15 cellular contexts compared by ENCODE assay signal in the genomic region with DNA sequence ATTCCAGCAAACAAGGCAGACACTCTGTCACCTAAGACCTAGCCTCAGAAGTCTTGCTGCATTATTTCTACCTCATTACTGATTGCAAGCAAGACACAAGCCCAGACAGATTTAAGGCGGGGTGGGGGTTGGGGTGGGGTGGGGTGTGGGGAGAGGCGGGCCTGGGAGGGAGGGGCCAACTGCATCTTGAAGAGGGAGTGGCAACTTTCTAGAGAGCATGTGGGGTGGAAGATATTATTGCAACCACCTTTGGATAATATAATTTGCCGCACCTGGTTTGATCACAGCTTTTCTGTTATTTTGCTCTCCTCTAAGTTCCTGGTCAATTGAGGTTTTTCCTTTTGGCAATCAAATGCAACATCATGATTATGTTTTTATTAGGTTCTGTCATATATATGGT.
A peak's percentile ranks its signal among the peaks of the same experiment; 100 is the strongest.
DNase-seq lines count a peak whose midpoint lies in the region; TF ChIP-seq lines count a peak whose summit lies in the region.
"Had no signal": no experiment of that assay in that cellular context is flagged by ENCODE, and none has a peak within 500 bp of the region (broad histone marks: within the 10 kb centered on the region; RNA-seq: fewer than 3 reads in every experiment).

No MANE protein-coding gene starts in this region.

- no peaks in the 10 kb centered on the region for H3K27me3 ChIP-seq in WERI-Rb-1 (ENCODE audit: insufficient read depth, low read depth, severe bottlenecking)
- H3K27me3 ChIP-seq in transverse colon, result no peaks in the 10 kb centered on the region
- H3K27me3 ChIP-seq in mesendoderm (ENCODE audit: insufficient read depth, low read length, poor library complexity), result no peaks in the 10 kb centered on the region

- H3K79me2 ChIP-seq in mesendoderm (ENCODE audit: control insufficient read depth, insufficient read depth, low read length), result no peaks in the 10 kb centered on the region

- H2BK15ac ChIP-seq in mesendoderm (replicated peaks; ENCODE audit: low read depth), result no peak overlapping the region

- H3K9ac ChIP-seq in mesendoderm (ENCODE audit: low read length), result no peak overlapping the region

- intact Hi-C loops in transverse colon (cut with DNase I; ENCODE audit: low total_unique reads), result no loop called here

- H2BK5ac ChIP-seq in mesendoderm (ENCODE audit: low read length), result no peak overlapping the region

- H3K4ac ChIP-seq in mesendoderm (ENCODE audit: low read depth, low read length), result no peak overlapping the region

- H3K56ac ChIP-seq in mesendoderm (ENCODE audit: low read length), result no peak overlapping the region

- H3K23ac ChIP-seq in mesendoderm (ENCODE audit: low read length), result no peak overlapping the region

- H3K27ac ChIP-seq in WERI-Rb-1, result no peak overlapping the region
- peak overlapping the region in 3 of 4 donors; percentile 15 to 45 (median 26) for H3K27ac ChIP-seq in transverse colon
- H3K27ac ChIP-seq in mesendoderm (ENCODE audit: low read depth, low read length), result no peak overlapping the region
- H3K27ac ChIP-seq: A549 had no signal

- DNase-seq in NCI-H2171 (lab: John Stamatoyannopoulos, UW) (peak; percentile 34), WERI-Rb-1 (peak; percentile 11), iPS-NIHi7 (ENCODE audit: extremely low spot score) (peak; percentile 18), transverse colon (peak; percentile 34), mesendoderm (no peak), AG20443 (ENCODE audit: low spot score) (no peak)
- no peak for DNase-seq in central memory CD4-positive, alpha-beta T cell
- DNase-seq: CD8-positive, alpha-beta T cell; COR-L47; DMS153; DMS79 treated with DMSO at 0.1 percent for 48 hours; EL had no signal

- H3K4me1 ChIP-seq in transverse colon (no peaks in the 10 kb centered on the region), mesendoderm (ENCODE audit: control insufficient read depth, low read depth, low read length) (no peaks in the 10 kb centered on the region)
- H3K4me1 ChIP-seq: A549 had no signal

- TF ChIP-seq POLR2A in transverse colon (IDR thresholded peaks at IDR 0.05), result no peak

- no peak overlapping the region for H3K4me2 ChIP-seq in mesendoderm (ENCODE audit: low read length)
- H3K4me2 ChIP-seq: A549, GM23338 had no signal

- H3K79me1 ChIP-seq in mesendoderm (ENCODE audit: low read length), result no peaks in the 10 kb centered on the region

- H3K4me3 ChIP-seq in WERI-Rb-1 (ENCODE audit: low read depth, low read length) (no peak overlapping the region), transverse colon (no peak overlapping the region), mesendoderm (ENCODE audit: low read length) (no peak overlapping the region)
- H3K4me3 ChIP-seq: A549, GM23338, HAP-1 had no signal

- no peak for TF ChIP-seq EP300 in transverse colon (IDR thresholded peaks at IDR 0.05; ENCODE audit: low read depth)

- TF ChIP-seq CTCF in WERI-Rb-1 (IDR thresholded peaks at IDR 0.05; ENCODE audit: low read depth, low read length) (no peak), transverse colon (IDR thresholded peaks at IDR 0.05) (no peak)

- no peak overlapping the region for H4K5ac ChIP-seq in mesendoderm (ENCODE audit: low read length)

- in situ Hi-C loops in transverse colon (cut with MboI; ENCODE audit: low pct_ligation_motif_present in 1 of 4, low pct_unique_long_range_greater_than_20kb in 1 of 4, low sequenced_read_pairs in 3 of 4), result no loop called here

- H3K36me3 ChIP-seq in WERI-Rb-1 (no peaks in the 10 kb centered on the region), transverse colon (no peaks in the 10 kb centered on the region), mesendoderm (ENCODE audit: control insufficient read depth, insufficient read depth, low read length) (no peaks in the 10 kb centered on the region)
- H3K36me3 ChIP-seq: HAP-1 had no signal

- no peak overlapping the region for H2BK120ac ChIP-seq in mesendoderm (ENCODE audit: low read depth, low read length)

- H3K9me3 ChIP-seq in WERI-Rb-1 (ENCODE audit: severe bottlenecking) (no peaks in the 10 kb centered on the region), transverse colon (no peaks in the 10 kb centered on the region)
- H3K9me3 ChIP-seq: A549, HAP-1 had no signal

- no peak overlapping the region for H4K8ac ChIP-seq in mesendoderm (ENCODE audit: low read depth, low read length)

- no peak overlapping the region for H3K18ac ChIP-seq in mesendoderm (ENCODE audit: low read length)

- WGBS in transverse colon (ENCODE audit: low coverage in 1 of 2), 2 donors, result 70% methylated on average over 3 of the region's 3 CpGs; no CpG with 5 or more reads in 1 of the 2 donors
- WGBS in mesendoderm (ENCODE audit: extremely low coverage, insufficient coverage, low lambda C conversion rate), result no CpG with 5 or more reads among the region's 3 CpGs

- no peak overlapping the region for H2AK5ac ChIP-seq in mesendoderm (ENCODE audit: low read length)

Comparison
In these comparisons a context has a peak if more than half of its experiments do, and no peak if none do; other contexts are left out.
1. DNase-seq: peak in NCI-H2171 (single experiment), WERI-Rb-1 (single experiment), iPS-NIHi7 (single experiment) and transverse colon (single experiment); none in mesendoderm (single experiment), AG20443 (single experiment) and central memory CD4-positive, alpha-beta T cell (single experiment).
2. H3K27ac ChIP-seq: peak in transverse colon (3 of 4); none in WERI-Rb-1 (single experiment) and mesendoderm (single experiment).